ENCODE assay signal across 9 cellular contexts in genomic region chr17:76816590-76817135, GRCh38. TPM values are rescaled to one million over a fixed set of nuclear protein-coding genes. Genes with fewer than 3 reads are reported as not detected.
DNase-seq lines count a peak whose midpoint lies in the region; ATAC-seq, FAIRE-seq and TF ChIP-seq lines count a peak whose summit lies in the region.
"Had no signal": no experiment of that assay in that cellular context is flagged by ENCODE, and none has a peak within 500 bp of the region (broad histone marks: within the 10 kb centered on the region; RNA-seq: fewer than 3 reads in every experiment).

No MANE protein-coding gene starts in this region.

- H3K4me3 ChIP-seq in endothelial cell of umbilical vein (replicated peaks in 1 of 3; ENCODE audit: insufficient read depth in 1 of 3, low read depth in 1 of 3, low read length in 3 of 3) (no peak overlapping the region), upper lobe of left lung (no peak overlapping the region)

- H3K36me3 Mint-ChIP-seq in H9 (ENCODE audit: insufficient read depth in 1 of 3, low read depth in 3 of 3) (no peaks in the 10 kb centered on the region), nephron progenitor cell (ENCODE audit: low read depth) (no peaks in the 10 kb centered on the region)

- no peak overlapping the region for H3K4ac ChIP-seq in H9 (ENCODE audit: low read depth, low read length)

- H3K27ac ChIP-seq in H9 (ENCODE audit: insufficient read length, low read depth, low read length) (no peak overlapping the region), endothelial cell of umbilical vein (ENCODE audit: insufficient read depth, low read depth, low read length) (no peak overlapping the region), upper lobe of left lung (no peak overlapping the region)

- DNase-seq in AG09319 (ENCODE audit: extremely low read depth, low read depth) (peak; percentile 4), H9 (peak; percentile 88), NCI-H748 (lab: John Stamatoyannopoulos, UW; ENCODE audit: unreplicated experiment) (peak; percentile 52), endothelial cell of umbilical vein (ENCODE audit: low read depth, low spot score) (peak; percentile 41), nephron progenitor cell (peak; percentile 52), upper lobe of left lung (no peak)
- DNase-seq in activated CD4-positive, alpha-beta T cell treated with anti-CD3 and anti-CD28 coated beads, Interleukin-2, amount 50 U/mL, for 48 hours, result peak; percentile 49 to 61

- H4K91ac ChIP-seq in H9 (ENCODE audit: insufficient read length, low read depth, low read length), result no peak overlapping the region

- H3K9ac ChIP-seq in H9 (ENCODE audit: extremely low read depth, insufficient read length, low read length) (no peak overlapping the region), endothelial cell of umbilical vein (replicated peaks; ENCODE audit: extremely low read depth, insufficient read depth, low read length) (no peak overlapping the region)

- H3K79me2 ChIP-seq in H9 (ENCODE audit: insufficient read depth, low read length) (no peaks in the 10 kb centered on the region), endothelial cell of umbilical vein (ENCODE audit: control insufficient read depth, insufficient read depth, low read length) (no peaks in the 10 kb centered on the region)

- H3K27ac Mint-ChIP-seq in H9 (peak overlapping the region in 1 of 3 experiments; percentile 64; a peak in 2 of 7 replicates), nephron progenitor cell (no peak overlapping the region)

- dilution Hi-C loops in endothelial cell of umbilical vein (cut with MboI; ENCODE audit: extremely low pct_ligation_motif_present, low sequenced_read_pairs), result no loop called here

- intact Hi-C loops in endothelial cell of umbilical vein (cut with micrococcal nuclease), result loop anchor here (1.0 kb wide), 1 partner anchor 240 kb away; no protein-coding TSS in a partner anchor

- no peaks in the 10 kb centered on the region for H3K9me1 ChIP-seq in endothelial cell of umbilical vein (replicated peaks; ENCODE audit: control insufficient read depth, extremely low read depth, insufficient read depth, low read length)

- ATAC-seq in upper lobe of left lung (ENCODE audit: low FRiP score in 2 of 2) (no peak), GM18505 (IDR thresholded peaks at IDR 0.05; ENCODE audit: unreplicated experiment) (no peak)

- no peak overlapping the region for H2BK120ac ChIP-seq in H9 (ENCODE audit: low read depth, low read length, poor library complexity, severe bottlenecking)

- no peak overlapping the region for H3K14ac ChIP-seq in H9 (ENCODE audit: insufficient read depth, low read length)

- TF ChIP-seq CTCF in AG09319 (IDR thresholded peaks at IDR 0.05; ENCODE audit: low read depth, low read length) (peak; percentile 71), H9 (conservative IDR thresholded peaks at IDR 0.05) (peak; percentile 81), endothelial cell of umbilical vein (IDR thresholded peaks at IDR 0.05; ENCODE audit: extremely low read depth in 1 of 2, insufficient read depth in 1 of 2, low read depth in 1 of 2, low read length in 2 of 2) (peak; percentile 57 to 73), nephron progenitor cell (IDR thresholded peaks at IDR 0.05) (peak; percentile 61), upper lobe of left lung (IDR thresholded peaks at IDR 0.05) (peak; percentile 13 to 51 (median 38))

- H3K27me3 ChIP-seq in H9 (ENCODE audit: insufficient read depth, low read length) (no peaks in the 10 kb centered on the region), endothelial cell of umbilical vein (ENCODE audit: control insufficient read depth in 2 of 2, insufficient read depth in 2 of 2, low read length in 2 of 2) (peaks cover 0 to 3% of the 10 kb centered on the region in 2 experiments), upper lobe of left lung (no peaks in the 10 kb centered on the region)

- H3K9me3 Mint-ChIP-seq in H9, result no peaks in the 10 kb centered on the region
- H3K9me3 Mint-ChIP-seq in nephron progenitor cell, result no peaks in the 10 kb centered on the region

- no peaks in the 10 kb centered on the region; the same call in 1 of the 2 replicates for H3K4me1 ChIP-seq in H9 (ENCODE audit: insufficient read depth, low read length)
- H3K4me1 ChIP-seq in endothelial cell of umbilical vein (ENCODE audit: control insufficient read depth, extremely low read depth, insufficient read depth, low read length), result no peaks in the 10 kb centered on the region
- peaks cover 0 to 6% (median 1%) of the 10 kb centered on the region in 4 donors for H3K4me1 ChIP-seq in upper lobe of left lung

- TF ChIP-seq POLR2A in endothelial cell of umbilical vein (IDR thresholded peaks at IDR 0.05; ENCODE audit: low read depth, low read length) (no peak), upper lobe of left lung (IDR thresholded peaks at IDR 0.05) (no peak), GM18505 (IDR thresholded peaks at IDR 0.05; ENCODE audit: borderline replicate concordance, extremely low read depth, insufficient read depth, insufficient read length) (no peak)

- CTCF ChIA-PET in endothelial cell of umbilical vein (lab: Charles Lee), result interaction anchor here (0.7 to 5.1 kb wide), 13 partner anchors 9 to 251 kb away, joined by 3 to 68 read pairs (median 5); partner anchors contain the start of genes MFSD11 and MGAT5B

- no peak overlapping the region for H4K8ac ChIP-seq in H9 (replicated peaks; ENCODE audit: insufficient read length, low read depth, low read length)

- H3K4me1 Mint-ChIP-seq in H9 (peaks cover 7 to 15% of the 10 kb centered on the region in 2 experiments), nephron progenitor cell (peaks cover 9% of the 10 kb centered on the region)

- no peak overlapping the region for H2BK5ac ChIP-seq in H9 (ENCODE audit: insufficient read length, low read length)

- H2BK20ac ChIP-seq in H9 (ENCODE audit: low read depth, low read length, poor library complexity, severe bottlenecking), result no peak overlapping the region

- peak; percentile 68 for FAIRE-seq in endothelial cell of umbilical vein (lab: Jason Lieb, UNC)

- H3K9me3 ChIP-seq in H9 (ENCODE audit: control insufficient read depth, low read depth, low read length) (no peaks in the 10 kb centered on the region), endothelial cell of umbilical vein (replicated peaks; ENCODE audit: control insufficient read depth, insufficient read depth, low read length) (no peaks in the 10 kb centered on the region), upper lobe of left lung (no peaks in the 10 kb centered on the region)

- H3K4me3 Mint-ChIP-seq in H9 (no peak overlapping the region), nephron progenitor cell (no peak overlapping the region)

- H3K27me3 Mint-ChIP-seq in H9 (ENCODE audit: low read depth) (peaks cover 9% of the 10 kb centered on the region; the same call in 1 of the 2 replicates), nephron progenitor cell (ENCODE audit: low read depth, poor library complexity) (peaks cover 39% of the 10 kb centered on the region)

- H2AK5ac ChIP-seq in H9 (ENCODE audit: insufficient read length, low read length), result no peak overlapping the region

- no peak overlapping the region for H2BK12ac ChIP-seq in H9 (ENCODE audit: insufficient read length, low read depth, low read length)

- no CpG with 5 or more reads among the region's 8 CpGs for WGBS in H9 (ENCODE audit: extremely low coverage, insufficient read length, low lambda C conversion rate)
- 7 to 8% methylated on average over 5 to 8 of the region's 8 CpGs for WGBS in upper lobe of left lung, 2 donors

- H4K20me1 ChIP-seq in H9 (ENCODE audit: control insufficient read depth, insufficient read depth, insufficient read length) (no peaks in the 10 kb centered on the region), endothelial cell of umbilical vein (replicated peaks; ENCODE audit: control insufficient read depth, extremely low read depth, insufficient read depth, low read length) (no peaks in the 10 kb centered on the region)

- no peak overlapping the region for H3K23ac ChIP-seq in H9 (ENCODE audit: insufficient read length, low read depth, low read length)

- no peaks in the 10 kb centered on the region for H3K79me1 ChIP-seq in H9 (ENCODE audit: insufficient read depth, low read depth, low read length, poor library complexity, severe bottlenecking)

- TF ChIP-seq EP300 in upper lobe of left lung (IDR thresholded peaks at IDR 0.05), result no peak

- no peak overlapping the region for H3T11ph ChIP-seq in H9 (ENCODE audit: low read length)

- H2BK15ac ChIP-seq in H9 (ENCODE audit: low read depth, low read length), result no peak overlapping the region

- H3K36me3 ChIP-seq in endothelial cell of umbilical vein (ENCODE audit: control insufficient read depth in 2 of 2, extremely low read depth in 1 of 2, insufficient read depth in 2 of 2, low read length in 2 of 2) (no peaks in the 10 kb centered on the region), upper lobe of left lung (no peaks in the 10 kb centered on the region)

- H3K23me2 ChIP-seq in H9 (ENCODE audit: insufficient read length, low read depth, low read length, poor library complexity, severe bottlenecking), result no peaks in the 10 kb centered on the region

- H3K56ac ChIP-seq in H9 (ENCODE audit: insufficient read length, low read depth, low read length), result no peak overlapping the region

- POLR2A ChIA-PET in endothelial cell of umbilical vein (lab: Charles Lee), result no interaction called here

- H3K4me2 ChIP-seq in H9 (ENCODE audit: insufficient read depth, insufficient read length, low read length), result no peak overlapping the region
- H3K4me2 ChIP-seq in endothelial cell of umbilical vein (ENCODE audit: insufficient read depth, low read length), result no peak overlapping the region

- H2AFZ ChIP-seq in H9 (ENCODE audit: low read length) (peak overlapping the region; percentile 88), endothelial cell of umbilical vein (ENCODE audit: low read depth, low read length) (no peak overlapping the region)

- no peak overlapping the region for H3K18ac ChIP-seq in H9 (ENCODE audit: insufficient read length, low read depth, low read length)

- no peak overlapping the region for H4K5ac ChIP-seq in H9 (ENCODE audit: insufficient read length, low read depth, low read length)

- no TSS peak for BruUV-seq in endothelial cell of umbilical vein (replicated peaks; lab: Mats Ljungman, UMichigan)

TF ChIP-seq in endothelial cell of umbilical vein, 7 proteins besides CTCF, POLR2A, EP300 and RAD21 (continues in another document):
- TF ChIP-seq MYC (IDR thresholded peaks at IDR 0.05; ENCODE audit: low read depth, low read length) (no peak), GATA2 (IDR thresholded peaks at IDR 0.05; ENCODE audit: insufficient read depth, insufficient read length, low read depth, low read length) (no peak), POLR2AphosphoS5 (IDR thresholded peaks at IDR 0.05; ENCODE audit: insufficient read depth, low read depth, low read length) (no peak), EZH2 (IDR thresholded peaks at IDR 0.05; ENCODE audit: borderline replicate concordance, low read depth, low read length, severe bottlenecking) (no peak)

RNA-seq across cellular contexts. Expression of gene MGAT5B, which starts 51.5 kb away (rescaled TPM):
- 4.6 and 4.9 TPM in 2 replicates for total RNA-seq in H9 (2021)
- total RNA-seq in endothelial cell of umbilical vein, result 2.1 and 2.3 TPM in 2 replicates
- polyA plus RNA-seq in endothelial cell of umbilical vein, result 1.7 and 1.9 TPM in 2 replicates
- polyA plus RNA-seq in endothelial cell of umbilical vein (2011; cell fraction: cytosol; rRNA removed), result 1.1 and 1.5 TPM in 2 replicates
- 2.8 and 3.6 TPM in 2 replicates for polyA plus RNA-seq in endothelial cell of umbilical vein (2011; cell fraction: nucleus; rRNA removed)
- polyA plus RNA-seq in endothelial cell of umbilical vein (2012), result 3.7 and 5.3 TPM in 2 replicates
- polyA minus RNA-seq in endothelial cell of umbilical vein, result 0.64 and 1.2 TPM in 2 replicates
- 7.0 TPM for polyA minus RNA-seq in endothelial cell of umbilical vein (2011; cell fraction: cytosol; rRNA and poly(A)+ RNA removed)
- 1.5 and 3.8 TPM in 2 replicates for polyA minus RNA-seq in endothelial cell of umbilical vein (2011; cell fraction: nucleus; rRNA and poly(A)+ RNA removed)
- total RNA-seq in upper lobe of left lung, result 1 to 10 TPM in 3 of 6 donors, under 1 TPM in 3; 0.20 to 3.0 (median 0.83) TPM
- total RNA-seq: skeletal muscle tissue had no signal

Comparison
In these comparisons a context has a peak if more than half of its experiments do, and no peak if none do; other contexts are left out.
1. DNase-seq: peak in AG09319 (single experiment), H9 (single experiment), NCI-H748 (single experiment), activated CD4-positive, alpha-beta T cell treated with anti-CD3 and anti-CD28 coated beads, Interleukin-2, amount 50 U/mL, for 48 hours (2 of 2), endothelial cell of umbilical vein (single experiment) and nephron progenitor cell (single experiment); none in upper lobe of left lung (0 of 2).
2. Peak in every context shown above with its lines, with median percentiles within 50 percentile points of each other: CTCF ChIP-seq.